In the genomic region with DNA sequence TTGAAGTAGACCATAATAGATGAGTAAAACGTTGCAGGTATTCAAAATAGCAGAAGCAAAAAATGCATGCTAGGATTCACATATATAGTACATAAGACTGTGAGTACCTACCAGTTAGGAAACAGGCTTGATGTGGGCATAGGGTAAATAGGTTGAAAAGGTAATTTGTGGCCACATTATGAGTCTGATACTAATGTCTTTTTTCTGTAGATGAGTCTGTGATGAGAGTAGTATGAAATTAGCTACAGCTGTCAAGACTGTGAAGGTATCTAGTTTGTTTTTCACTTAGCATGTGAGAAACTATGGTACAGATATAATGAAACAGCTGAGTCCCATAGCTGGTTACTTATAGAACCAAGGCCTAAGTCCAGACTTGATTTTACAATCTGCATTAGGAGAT, we compare ENCODE assay signal across 16 cellular contexts.
"Had no signal": no experiment of that assay in that cellular context is flagged by ENCODE, and none has a peak within 500 bp of the region (broad histone marks: within the 10 kb centered on the region; RNA-seq: fewer than 3 reads in every experiment).

No MANE protein-coding gene starts in this region.

- DNase-seq: caudate nucleus; effector CD4-positive, alpha-beta T cell; foreskin melanocyte; head of caudate nucleus; left cardiac atrium; lower lobe of right lung; midbrain; naive B cell; posterior cingulate gyrus; T1000 had no signal

- H3K27ac Mint-ChIP-seq: type B pancreatic cell had no signal

- H3K9me3 Mint-ChIP-seq: naive B cell, type B pancreatic cell had no signal

- H3K27me3 ChIP-seq: right atrium auricular region, SJSA1, suprapubic skin had no signal

- H3K4me3 Mint-ChIP-seq: naive B cell, type B pancreatic cell had no signal

- H3K4me3 ChIP-seq: coronary artery, lower lobe of right lung, right atrium auricular region, SJSA1, skin epidermis, suprapubic skin had no signal

- ATAC-seq: left cardiac atrium, lower lobe of right lung had no signal

- H3K27me3 Mint-ChIP-seq: naive B cell, type B pancreatic cell had no signal

- H3K27ac ChIP-seq: coronary artery, lower lobe of right lung, SJSA1, skin epidermis, suprapubic skin had no signal
